7 cellular contexts compared by ENCODE assay signal in the genomic region with DNA sequence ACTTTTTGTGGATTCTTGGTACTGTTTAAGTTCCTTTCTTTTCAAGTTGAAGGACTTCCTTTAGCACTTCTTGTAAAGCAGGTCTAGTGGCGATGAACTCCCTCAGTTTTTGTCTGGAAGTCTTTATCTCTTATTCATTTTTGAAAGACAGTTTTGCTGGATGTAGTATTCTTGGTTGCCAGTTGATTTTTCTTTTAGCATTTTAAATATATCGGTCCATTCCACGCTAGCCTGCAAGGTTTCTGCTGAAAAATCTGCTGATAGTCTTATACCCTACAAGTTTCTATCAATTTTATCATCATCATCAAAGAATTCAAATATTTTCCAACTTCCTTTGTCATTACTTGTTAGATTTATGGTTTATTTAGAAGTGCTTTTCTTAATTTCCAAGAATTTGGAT. TPM values are rescaled to one million over a fixed set of nuclear protein-coding genes. Genes with fewer than 3 reads are reported as not detected.
"Had no signal": no experiment of that assay in that cellular context is flagged by ENCODE, and none has a peak within 500 bp of the region (broad histone marks: within the 10 kb centered on the region; RNA-seq: fewer than 3 reads in every experiment).

No MANE protein-coding gene starts in this region.

- FAIRE-seq: HepG2, HTR-8/SVneo, K562 had no signal

- H3K27ac ChIP-seq: HL-60 had no signal

- DNase-seq: IMR-90, KBM-7, KG1 had no signal

- H3K4me3 ChIP-seq: K562 had no signal

RNA-seq across cellular contexts. Expression of a gene that starts 40.9 kb away (rescaled TPM):
- polyA plus RNA-seq: HepG2, IMR-90 had no signal
